In the genomic region with DNA sequence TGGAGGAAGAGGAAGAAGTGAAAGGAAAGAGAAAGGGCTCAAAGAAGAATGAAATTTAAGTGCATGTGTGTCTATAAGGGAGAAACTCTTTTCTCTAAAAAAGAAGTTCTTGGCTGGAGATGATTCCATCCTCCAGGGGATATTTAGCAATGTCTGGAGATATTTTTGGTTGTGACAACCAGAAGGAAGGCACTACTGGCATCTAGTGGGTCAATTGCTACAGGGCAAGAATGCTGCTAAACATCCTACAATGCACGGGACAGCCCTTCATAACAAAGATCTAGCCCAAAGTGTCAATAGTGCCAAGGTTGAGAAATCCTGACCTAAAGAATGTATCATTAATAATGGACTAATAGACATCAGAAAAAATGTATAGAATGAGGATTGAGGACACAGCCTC, we compare ENCODE assay signal across 1 cellular context.
TF ChIP-seq lines count a peak whose summit lies in the region.

No MANE protein-coding gene starts in this region.

TF ChIP-seq in H1, 55 proteins besides CTCF, POLR2A, EP300 and RAD21:
- TF ChIP-seq, protein P1, sequence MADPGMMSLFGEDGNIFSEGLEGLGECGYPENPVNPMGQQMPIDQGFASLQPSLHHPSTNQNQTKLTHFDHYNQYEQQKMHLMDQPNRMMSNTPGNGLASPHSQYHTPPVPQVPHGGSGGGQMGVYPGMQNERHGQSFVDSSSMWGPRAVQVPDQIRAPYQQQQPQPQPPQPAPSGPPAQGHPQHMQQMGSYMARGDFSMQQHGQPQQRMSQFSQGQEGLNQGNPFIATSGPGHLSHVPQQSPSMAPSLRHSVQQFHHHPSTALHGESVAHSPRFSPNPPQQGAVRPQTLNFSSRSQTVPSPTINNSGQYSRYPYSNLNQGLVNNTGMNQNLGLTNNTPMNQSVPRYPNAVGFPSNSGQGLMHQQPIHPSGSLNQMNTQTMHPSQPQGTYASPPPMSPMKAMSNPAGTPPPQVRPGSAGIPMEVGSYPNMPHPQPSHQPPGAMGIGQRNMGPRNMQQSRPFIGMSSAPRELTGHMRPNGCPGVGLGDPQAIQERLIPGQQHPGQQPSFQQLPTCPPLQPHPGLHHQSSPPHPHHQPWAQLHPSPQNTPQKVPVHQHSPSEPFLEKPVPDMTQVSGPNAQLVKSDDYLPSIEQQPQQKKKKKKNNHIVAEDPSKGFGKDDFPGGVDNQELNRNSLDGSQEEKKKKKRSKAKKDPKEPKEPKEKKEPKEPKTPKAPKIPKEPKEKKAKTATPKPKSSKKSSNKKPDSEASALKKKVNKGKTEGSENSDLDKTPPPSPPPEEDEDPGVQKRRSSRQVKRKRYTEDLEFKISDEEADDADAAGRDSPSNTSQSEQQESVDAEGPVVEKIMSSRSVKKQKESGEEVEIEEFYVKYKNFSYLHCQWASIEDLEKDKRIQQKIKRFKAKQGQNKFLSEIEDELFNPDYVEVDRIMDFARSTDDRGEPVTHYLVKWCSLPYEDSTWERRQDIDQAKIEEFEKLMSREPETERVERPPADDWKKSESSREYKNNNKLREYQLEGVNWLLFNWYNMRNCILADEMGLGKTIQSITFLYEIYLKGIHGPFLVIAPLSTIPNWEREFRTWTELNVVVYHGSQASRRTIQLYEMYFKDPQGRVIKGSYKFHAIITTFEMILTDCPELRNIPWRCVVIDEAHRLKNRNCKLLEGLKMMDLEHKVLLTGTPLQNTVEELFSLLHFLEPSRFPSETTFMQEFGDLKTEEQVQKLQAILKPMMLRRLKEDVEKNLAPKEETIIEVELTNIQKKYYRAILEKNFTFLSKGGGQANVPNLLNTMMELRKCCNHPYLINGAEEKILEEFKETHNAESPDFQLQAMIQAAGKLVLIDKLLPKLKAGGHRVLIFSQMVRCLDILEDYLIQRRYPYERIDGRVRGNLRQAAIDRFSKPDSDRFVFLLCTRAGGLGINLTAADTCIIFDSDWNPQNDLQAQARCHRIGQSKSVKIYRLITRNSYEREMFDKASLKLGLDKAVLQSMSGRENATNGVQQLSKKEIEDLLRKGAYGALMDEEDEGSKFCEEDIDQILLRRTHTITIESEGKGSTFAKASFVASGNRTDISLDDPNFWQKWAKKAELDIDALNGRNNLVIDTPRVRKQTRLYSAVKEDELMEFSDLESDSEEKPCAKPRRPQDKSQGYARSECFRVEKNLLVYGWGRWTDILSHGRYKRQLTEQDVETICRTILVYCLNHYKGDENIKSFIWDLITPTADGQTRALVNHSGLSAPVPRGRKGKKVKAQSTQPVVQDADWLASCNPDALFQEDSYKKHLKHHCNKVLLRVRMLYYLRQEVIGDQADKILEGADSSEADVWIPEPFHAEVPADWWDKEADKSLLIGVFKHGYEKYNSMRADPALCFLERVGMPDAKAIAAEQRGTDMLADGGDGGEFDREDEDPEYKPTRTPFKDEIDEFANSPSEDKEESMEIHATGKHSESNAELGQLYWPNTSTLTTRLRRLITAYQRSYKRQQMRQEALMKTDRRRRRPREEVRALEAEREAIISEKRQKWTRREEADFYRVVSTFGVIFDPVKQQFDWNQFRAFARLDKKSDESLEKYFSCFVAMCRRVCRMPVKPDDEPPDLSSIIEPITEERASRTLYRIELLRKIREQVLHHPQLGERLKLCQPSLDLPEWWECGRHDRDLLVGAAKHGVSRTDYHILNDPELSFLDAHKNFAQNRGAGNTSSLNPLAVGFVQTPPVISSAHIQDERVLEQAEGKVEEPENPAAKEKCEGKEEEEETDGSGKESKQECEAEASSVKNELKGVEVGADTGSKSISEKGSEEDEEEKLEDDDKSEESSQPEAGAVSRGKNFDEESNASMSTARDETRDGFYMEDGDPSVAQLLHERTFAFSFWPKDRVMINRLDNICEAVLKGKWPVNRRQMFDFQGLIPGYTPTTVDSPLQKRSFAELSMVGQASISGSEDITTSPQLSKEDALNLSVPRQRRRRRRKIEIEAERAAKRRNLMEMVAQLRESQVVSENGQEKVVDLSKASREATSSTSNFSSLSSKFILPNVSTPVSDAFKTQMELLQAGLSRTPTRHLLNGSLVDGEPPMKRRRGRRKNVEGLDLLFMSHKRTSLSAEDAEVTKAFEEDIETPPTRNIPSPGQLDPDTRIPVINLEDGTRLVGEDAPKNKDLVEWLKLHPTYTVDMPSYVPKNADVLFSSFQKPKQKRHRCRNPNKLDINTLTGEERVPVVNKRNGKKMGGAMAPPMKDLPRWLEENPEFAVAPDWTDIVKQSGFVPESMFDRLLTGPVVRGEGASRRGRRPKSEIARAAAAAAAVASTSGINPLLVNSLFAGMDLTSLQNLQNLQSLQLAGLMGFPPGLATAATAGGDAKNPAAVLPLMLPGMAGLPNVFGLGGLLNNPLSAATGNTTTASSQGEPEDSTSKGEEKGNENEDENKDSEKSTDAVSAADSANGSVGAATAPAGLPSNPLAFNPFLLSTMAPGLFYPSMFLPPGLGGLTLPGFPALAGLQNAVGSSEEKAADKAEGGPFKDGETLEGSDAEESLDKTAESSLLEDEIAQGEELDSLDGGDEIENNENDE (IDR thresholded peaks at IDR 0.05; ENCODE audit: insufficient replicate concordance, low read length) = no peak
- TF ChIP-seq PHF8 (conservative IDR thresholded peaks at IDR 0.05; ENCODE audit: low read depth, low read length) = no peak
- no peak for TF ChIP-seq KDM5A (IDR thresholded peaks at IDR 0.05; ENCODE audit: low read length)
- no peak for TF ChIP-seq YY1 (IDR thresholded peaks at IDR 0.05; ENCODE audit: low read depth, low read length)
